In genomic region chr12:121295746-121296617, GRCh38 we compare ENCODE assay signal across 8 cellular contexts. TPM values are rescaled to one million over a fixed set of nuclear protein-coding genes. Genes with fewer than 3 reads are reported as not detected.
DNase-seq lines count a peak whose midpoint lies in the region; ATAC-seq and TF ChIP-seq lines count a peak whose summit lies in the region.

No MANE protein-coding gene starts in this region.

- H3K36me3 Mint-ChIP-seq in activated T-cell treated with anti-CD3 and anti-CD28 coated beads, Interleukin-2, amount 50 U/mL, for 72 hours (ENCODE audit: insufficient read depth in 2 of 2), result peaks cover 2 to 8% of the 10 kb centered on the region in 2 donors

- intact Hi-C loops in head of caudate nucleus (cut with DNase I), result no loop called here
- intact Hi-C loops in posterior cingulate gyrus (cut with DNase I), result loop anchor here (2.0 kb wide), 1 partner anchor 57 kb away; the partner anchor contains the start of gene ANAPC5

- no peaks in the 10 kb centered on the region for H3K9me3 ChIP-seq in KOPT-K1 (ENCODE audit: insufficient read depth, low read length, poor library complexity, severe bottlenecking)

- H3K27ac ChIP-seq in KOPT-K1 (ENCODE audit: low read depth, low read length, poor library complexity, severe bottlenecking), result peak overlapping the region; percentile 85

- no peaks in the 10 kb centered on the region for H3K27me3 Mint-ChIP-seq in activated T-cell treated with anti-CD3 and anti-CD28 coated beads, Interleukin-2, amount 50 U/mL, for 72 hours (ENCODE audit: low read depth)

- H3K4me3 Mint-ChIP-seq in activated T-cell treated with anti-CD3 and anti-CD28 coated beads, Interleukin-2, amount 50 U/mL, for 72 hours, result peak overlapping the region; percentile 91 to 93

- H3K27ac Mint-ChIP-seq in activated T-cell treated with anti-CD3 and anti-CD28 coated beads, Interleukin-2, amount 50 U/mL, for 72 hours, result peak overlapping the region; percentile 28

- peak; percentile 25 for ATAC-seq in GM21737 (IDR thresholded peaks at IDR 0.05; ENCODE audit: unreplicated experiment)
- ATAC-seq in activated T-cell treated with anti-CD3 and anti-CD28 coated beads, Interleukin-2, amount 50 U/mL, for 72 hours (replicated peaks in 1 of 2), result peak; percentile 26 to 32

- H3K4me1 Mint-ChIP-seq in activated T-cell treated with anti-CD3 and anti-CD28 coated beads, Interleukin-2, amount 50 U/mL, for 72 hours (ENCODE audit: low read depth), result peaks cover 46% of the 10 kb centered on the region

- TF ChIP-seq CTCF in GM10266 (IDR thresholded peaks at IDR 0.05; ENCODE audit: control insufficient read depth, insufficient read depth, low read depth, missing control alignments), result no peak

- peaks cover 32% of the 10 kb centered on the region for H3K36me3 ChIP-seq in KOPT-K1 (ENCODE audit: insufficient read depth, low read length)

- DNase-seq in GM10266 (ENCODE audit: extremely low spot score) (peak; percentile 42), head of caudate nucleus (peak in 31 of 42 donors; percentile 7 to 66 (median 38)), posterior cingulate gyrus (peak in 6 of 10 donors; percentile 21 to 87 (median 60)), globus pallidus (ENCODE audit: low spot score) (no peak), GDM1 (lab: John Stamatoyannopoulos, UW) (no peak)
- peak; percentile 16 to 46 for DNase-seq in activated T-cell treated with anti-CD3 and anti-CD28 coated beads, Interleukin-2, amount 50 U/mL, for 72 hours

- H3K9me3 Mint-ChIP-seq in activated T-cell treated with anti-CD3 and anti-CD28 coated beads, Interleukin-2, amount 50 U/mL, for 72 hours, result no peaks in the 10 kb centered on the region

RNA-seq across cellular contexts. Expression of gene CAMKK2, which starts 0.5 kb away (rescaled TPM):
- total RNA-seq in activated T-cell treated with anti-CD3 and anti-CD28 coated beads, Interleukin-2, amount 50 U/mL, for 72 hours, result 10 to 100 TPM; 22.2 to 25.3 TPM

RNA-seq across cellular contexts. Expression of gene ANAPC5, which starts 56.2 kb away (rescaled TPM):
- 100 to 1,000 TPM; 101 to 102 TPM for total RNA-seq in activated T-cell treated with anti-CD3 and anti-CD28 coated beads, Interleukin-2, amount 50 U/mL, for 72 hours

Comparison
In these comparisons a context has a peak if more than half of its experiments do, and no peak if none do; other contexts are left out.
1. DNase-seq: peak in GM10266 (single experiment), activated T-cell treated with anti-CD3 and anti-CD28 coated beads, Interleukin-2, amount 50 U/mL, for 72 hours (2 of 2), head of caudate nucleus (31 of 42) and posterior cingulate gyrus (6 of 10); none in globus pallidus (single experiment) and GDM1 (single experiment).